In the genomic region with DNA sequence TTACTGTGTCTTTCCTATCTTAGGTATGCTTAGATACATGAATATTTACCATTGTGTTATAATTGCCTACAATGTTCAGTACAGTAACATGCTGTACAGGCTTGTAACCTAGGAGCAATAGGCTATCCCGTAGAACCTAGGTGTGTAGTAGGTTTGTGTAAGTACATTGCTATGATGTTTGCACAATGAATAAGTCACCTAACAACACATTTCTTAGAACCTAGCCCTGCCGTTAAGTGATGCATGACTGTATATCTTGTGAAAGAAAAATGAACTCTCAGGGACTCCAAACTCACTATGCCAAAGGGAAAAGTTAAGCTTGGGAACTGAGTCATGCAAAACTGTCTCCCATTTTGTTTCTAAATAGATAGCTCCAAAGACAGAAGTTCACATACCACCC, we compare ENCODE assay signal across 1 cellular context.
TF ChIP-seq lines count a peak whose summit lies in the region.

No MANE protein-coding gene starts in this region.

TF ChIP-seq in SK-N-SH treated with all-trans-retinoic acid at 6 μM for 48 hours, 23 proteins besides CTCF, POLR2A, EP300 and RAD21 (continued from another document):
- TF ChIP-seq PATZ1 (CRISPR knock-in tag; IDR thresholded peaks at IDR 0.05; ENCODE audit: borderline replicate concordance) (no peak), TOX (CRISPR knock-in tag; IDR thresholded peaks at IDR 0.05; ENCODE audit: borderline replicate concordance) (no peak)
